ENCODE assay signal across 30 cellular contexts in the genomic region with DNA sequence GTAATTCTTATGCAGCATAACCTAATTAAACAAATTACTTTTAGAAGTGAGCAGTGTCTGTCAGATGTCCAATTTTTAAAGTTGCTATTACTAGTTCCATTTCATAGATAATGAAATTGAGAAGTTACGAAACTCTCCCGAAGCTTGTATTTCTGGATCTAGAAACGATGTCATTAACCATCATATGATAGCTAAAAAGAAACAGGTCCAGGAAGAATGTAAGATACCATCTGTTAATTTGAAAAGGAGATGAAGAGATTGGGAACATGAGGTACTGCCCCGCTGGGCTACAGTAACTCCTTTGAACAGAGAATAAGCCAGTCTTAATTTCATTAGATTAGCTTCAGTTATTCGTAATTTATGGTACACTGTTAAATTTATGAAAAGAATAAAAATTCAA.
"Had no signal": no experiment of that assay in that cellular context is flagged by ENCODE, and none has a peak within 500 bp of the region (broad histone marks: within the 10 kb centered on the region; RNA-seq: fewer than 3 reads in every experiment).

No MANE protein-coding gene starts in this region.

- DNase-seq: activated CD4-positive, alpha-beta memory T cell treated with anti-CD3 and anti-CD28 coated beads for 36 hours; activated CD4-positive, alpha-beta T cell treated with anti-CD3 and anti-CD28 coated beads for 36 hours; activated CD4-positive, alpha-beta T cell treated with anti-CD3 and anti-CD28 coated beads, Interleukin-2, amount 10 ng/mL, durations not matched to agents 24 days and 14 days; activated CD4-positive, CD25-positive, alpha-beta regulatory T cell; activated CD4-positive, CD25-positive, alpha-beta regulatory T cell treated with anti-CD3 and anti-CD28 coated beads, Interleukin-2, amount 50 U/mL, for 72 hours; activated CD8-positive, alpha-beta memory T cell treated with anti-CD3 and anti-CD28 coated beads, Interleukin-2, amount 10 ng/mL, durations not matched to agents 7 days and 5 days; activated CD8-positive, alpha-beta memory T cell treated with anti-CD3 and anti-CD28 coated beads, Interleukin-2, amount 50 U/mL, for 4 hours; activated CD8-positive, alpha-beta T cell treated with anti-CD3 and anti-CD28 coated beads, Interleukin-2, amount 10 ng/mL, durations not matched to agents 7 days and 5 days; activated gamma-delta T cell treated with Interleukin-2 at 50 U/mL for 16 hours; activated naive CD4-positive, alpha-beta T cell treated with anti-CD3 and anti-CD28 coated beads, Interleukin-2, amount 50 U/mL, for 16 hours; activated naive CD4-positive, alpha-beta T cell treated with Interleukin-2 at 50 U/mL for 16 hours; activated T-cell treated with anti-CD3 and anti-CD28 coated beads, Interleukin-2, amount 50 U/mL, for 1 hour; activated T-cell treated with anti-CD3 and anti-CD28 coated beads, Interleukin-2, amount 50 U/mL, for 72 hours; amniotic stem cell; anterior cingulate cortex; body of pancreas; central memory CD4-positive, alpha-beta T cell; dorsolateral prefrontal cortex; effector memory CD4-positive, alpha-beta T cell; endodermal cell; erythroblast; foreskin melanocyte; heart right ventricle; T-helper 2 cell had no signal

- H3K9me3 ChIP-seq: body of pancreas, breast epithelium, esophagus muscularis mucosa, gastroesophageal sphincter, heart right ventricle had no signal

- H3K4me3 ChIP-seq: body of pancreas, breast epithelium, cardiac muscle cell, coronary artery, dorsolateral prefrontal cortex, esophagus muscularis mucosa, gastroesophageal sphincter, heart right ventricle, hepatocyte had no signal

- H2AFZ ChIP-seq: hepatocyte had no signal

- H3K27me3 ChIP-seq: body of pancreas, breast epithelium, cardiac muscle cell, esophagus muscularis mucosa, gastroesophageal sphincter, heart right ventricle, hepatocyte had no signal

- H3K4me2 ChIP-seq: hepatocyte had no signal

- H3K27ac ChIP-seq: body of pancreas, breast epithelium, cardiac muscle cell, coronary artery, dorsolateral prefrontal cortex, esophagus muscularis mucosa, gastroesophageal sphincter, heart right ventricle, hepatocyte had no signal

- ATAC-seq: activated CD4-positive, alpha-beta T cell treated with anti-CD3 and anti-CD28 coated beads for 36 hours; activated CD8-positive, alpha-beta memory T cell treated with anti-CD3 and anti-CD28 coated beads, Interleukin-2, amount 10 ng/mL, durations not matched to agents 7 days and 5 days; activated CD8-positive, alpha-beta T cell treated with anti-CD3 and anti-CD28 coated beads, Interleukin-2, amount 10 ng/mL, durations not matched to agents 7 days and 5 days; activated T-cell treated with anti-CD3 and anti-CD28 coated beads, Interleukin-2, amount 50 U/mL, for 72 hours; body of pancreas; gastroesophageal sphincter; heart right ventricle had no signal

- H3K79me2 ChIP-seq: hepatocyte had no signal

- H3K36me3 ChIP-seq: breast epithelium, cardiac muscle cell, esophagus muscularis mucosa, gastroesophageal sphincter, heart right ventricle had no signal

- H3K4me1 ChIP-seq: body of pancreas, breast epithelium, heart right ventricle had no signal
